ENCODE assay signal across 1 cellular context in the genomic region with DNA sequence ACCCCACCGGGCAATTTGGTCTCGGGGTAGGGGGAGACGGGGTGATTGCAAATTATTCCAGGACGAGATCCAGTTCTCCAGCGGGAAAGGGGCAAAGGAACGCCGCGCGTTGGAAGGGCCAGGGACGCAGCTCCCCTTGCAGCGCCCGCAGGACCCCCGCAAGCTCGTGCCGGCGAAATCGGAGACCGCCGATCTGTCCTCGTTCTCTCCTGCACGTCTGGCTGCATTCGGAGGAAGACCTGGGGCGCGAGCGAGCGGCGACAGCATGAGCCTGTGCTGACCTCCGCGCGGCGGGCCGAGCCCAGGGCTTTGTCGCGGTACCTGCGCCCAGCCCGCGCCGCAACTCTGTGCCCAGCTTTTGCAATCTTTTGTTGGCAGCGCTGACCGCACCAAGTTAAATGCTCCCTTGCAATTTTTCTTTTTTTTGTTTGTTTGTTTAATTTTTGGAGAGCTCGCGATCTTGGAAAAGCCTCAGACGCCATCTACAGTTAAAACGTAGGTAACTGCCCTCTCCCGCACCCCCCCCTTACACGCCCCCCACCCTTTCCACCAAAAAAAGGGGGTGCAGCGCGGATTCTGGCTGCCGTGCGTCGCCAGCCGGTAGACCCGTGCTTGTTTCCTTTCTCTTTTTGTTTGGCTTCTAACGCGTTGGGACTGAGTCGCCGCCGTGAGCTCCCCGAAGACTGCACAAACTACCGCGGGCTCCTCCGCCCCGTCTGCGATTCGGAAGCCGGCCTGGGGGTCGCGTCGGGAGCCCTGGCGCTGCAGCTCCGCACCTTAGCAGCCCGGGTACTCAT.
TF ChIP-seq lines count a peak whose summit lies in the region.

No MANE protein-coding gene starts in this region.

TF ChIP-seq in K562, 482 proteins besides CTCF, POLR2A, EP300 and RAD21 (continued from another document and continues in another):
- TF ChIP-seq BCLAF1 (IDR thresholded peaks at IDR 0.05; ENCODE audit: borderline replicate concordance in 1 of 2, control insufficient read depth in 1 of 2, low read depth in 2 of 2, low read length in 1 of 2) (no peak), ZC3H11A (IDR thresholded peaks at IDR 0.05; ENCODE audit: low read depth, low read length) (no peak), CBX5 (IDR thresholded peaks at IDR 0.05; ENCODE audit: borderline replicate concordance, low read depth) (no peak), ILK (tag; IDR thresholded peaks at IDR 0.05; ENCODE audit: borderline replicate concordance, low read depth) (no peak), RBM14 (IDR thresholded peaks at IDR 0.05; ENCODE audit: borderline replicate concordance, insufficient read depth, low read depth, low read length) (no peak), KAT8 (IDR thresholded peaks at IDR 0.05; ENCODE audit: low read depth) (no peak), ZZZ3 (IDR thresholded peaks at IDR 0.05) (no peak), ZKSCAN3 (CRISPR knock-in tag; IDR thresholded peaks at IDR 0.05) (no peak), ZNF324 (CRISPR knock-in tag; IDR thresholded peaks at IDR 0.05) (no peak), MCM3 (IDR thresholded peaks at IDR 0.05) (no peak), CEBPG (CRISPR knock-in tag; IDR thresholded peaks at IDR 0.05) (0 out of 2 replicates have a peak, but pooled peaks have one; percentile 18), CEBPG (tag; conservative IDR thresholded peaks at IDR 0.05 in 1 of 2, IDR thresholded peaks at IDR 0.05 in 1 of 2) (peak in 1 of 2 experiments; percentile 29; a peak in 1 of 4 replicates), GTF3C2 (IDR thresholded peaks at IDR 0.05; ENCODE audit: borderline replicate concordance, extremely low read depth, insufficient read length) (no peak), DIDO1 (tag; IDR thresholded peaks at IDR 0.05; ENCODE audit: low read depth) (no peak), PRPF4 (IDR thresholded peaks at IDR 0.05; ENCODE audit: insufficient read depth, low read depth, low read length, poor library complexity, severe bottlenecking) (no peak), EGR1 (conservative IDR thresholded peaks at IDR 0.05) (no peak), HSF4 (CRISPR knock-in tag; IDR thresholded peaks at IDR 0.05; ENCODE audit: borderline replicate concordance) (no peak), GABPB2 (CRISPR knock-in tag; conservative IDR thresholded peaks at IDR 0.05) (no peak), GTF2A2 (tag; IDR thresholded peaks at IDR 0.05) (no peak), CCAR2 (IDR thresholded peaks at IDR 0.05; ENCODE audit: low read depth, low read length) (no peak), NCOA2 (IDR thresholded peaks at IDR 0.05; ENCODE audit: partially characterized antibody in 2 of 2) (no peak), BRD9 (IDR thresholded peaks at IDR 0.05; ENCODE audit: low read depth, partially characterized antibody) (peak; percentile 85), CHD1 (IDR thresholded peaks at IDR 0.05; ENCODE audit: low read length) (peak; percentile 95), KDM4B (IDR thresholded peaks at IDR 0.05; ENCODE audit: borderline replicate concordance in 2 of 2, low read depth in 1 of 2) (no peak), PYGO2 (tag; IDR thresholded peaks at IDR 0.05) (no peak), EP400 (IDR thresholded peaks at IDR 0.05) (peak; percentile 36), STAT5B (CRISPR knock-in tag; IDR thresholded peaks at IDR 0.05) (no peak), HBP1 (CRISPR knock-in tag; IDR thresholded peaks at IDR 0.05) (no peak), ZBTB1 (CRISPR knock-in tag; IDR thresholded peaks at IDR 0.05; ENCODE audit: borderline replicate concordance, low read depth) (no peak), ZFP36 (IDR thresholded peaks at IDR 0.05; ENCODE audit: low read depth, low read length, partially characterized antibody) (no peak), MAFF (IDR thresholded peaks at IDR 0.05; ENCODE audit: low read length) (no peak), GATAD2B (IDR thresholded peaks at IDR 0.05; ENCODE audit: borderline replicate concordance) (no peak), NFIX (CRISPR knock-in tag; IDR thresholded peaks at IDR 0.05; ENCODE audit: low read depth) (no peak), SMAD2 (IDR thresholded peaks at IDR 0.05; ENCODE audit: low read depth, low read length) (no peak), ZNF232 (CRISPR knock-in tag; IDR thresholded peaks at IDR 0.05) (no peak), MXD1 (CRISPR knock-in tag; IDR thresholded peaks at IDR 0.05; ENCODE audit: borderline replicate concordance, poor library complexity, severe bottlenecking) (no peak), POLR3G (IDR thresholded peaks at IDR 0.05; ENCODE audit: extremely low read depth, insufficient read length, insufficient replicate concordance) (no peak), GTF2F1 (IDR thresholded peaks at IDR 0.05; ENCODE audit: low read depth, low read length) (no peak), ZNF507 (tag; conservative IDR thresholded peaks at IDR 0.05) (no peak), IFI16 (CRISPR knock-in tag; IDR thresholded peaks at IDR 0.05) (no peak), ERF (CRISPR knock-in tag; IDR thresholded peaks at IDR 0.05) (no peak), ZNF12 (CRISPR knock-in tag; IDR thresholded peaks at IDR 0.05) (no peak), SMAD3 (CRISPR knock-in tag; conservative IDR thresholded peaks at IDR 0.05) (no peak), NFE2L1 (tag; IDR thresholded peaks at IDR 0.05; ENCODE audit: borderline replicate concordance, low read depth) (no peak), ZNF175 (CRISPR knock-in tag; IDR thresholded peaks at IDR 0.05; ENCODE audit: low read depth) (no peak), ZC3H8 (IDR thresholded peaks at IDR 0.05) (no peak), ZBTB34 (CRISPR knock-in tag; IDR thresholded peaks at IDR 0.05) (no peak), CBX8 (IDR thresholded peaks at IDR 0.05; ENCODE audit: borderline replicate concordance, extremely low read depth, low read depth, low read length, poor library complexity, severe bottlenecking) (no peak), TSC22D4 (tag; IDR thresholded peaks at IDR 0.05) (no peak)
- TF ChIP-seq, protein P1, sequence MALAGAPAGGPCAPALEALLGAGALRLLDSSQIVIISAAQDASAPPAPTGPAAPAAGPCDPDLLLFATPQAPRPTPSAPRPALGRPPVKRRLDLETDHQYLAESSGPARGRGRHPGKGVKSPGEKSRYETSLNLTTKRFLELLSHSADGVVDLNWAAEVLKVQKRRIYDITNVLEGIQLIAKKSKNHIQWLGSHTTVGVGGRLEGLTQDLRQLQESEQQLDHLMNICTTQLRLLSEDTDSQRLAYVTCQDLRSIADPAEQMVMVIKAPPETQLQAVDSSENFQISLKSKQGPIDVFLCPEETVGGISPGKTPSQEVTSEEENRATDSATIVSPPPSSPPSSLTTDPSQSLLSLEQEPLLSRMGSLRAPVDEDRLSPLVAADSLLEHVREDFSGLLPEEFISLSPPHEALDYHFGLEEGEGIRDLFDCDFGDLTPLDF (CRISPR knock-in tag; IDR thresholded peaks at IDR 0.05): no peak
- TF ChIP-seq, protein P2, sequence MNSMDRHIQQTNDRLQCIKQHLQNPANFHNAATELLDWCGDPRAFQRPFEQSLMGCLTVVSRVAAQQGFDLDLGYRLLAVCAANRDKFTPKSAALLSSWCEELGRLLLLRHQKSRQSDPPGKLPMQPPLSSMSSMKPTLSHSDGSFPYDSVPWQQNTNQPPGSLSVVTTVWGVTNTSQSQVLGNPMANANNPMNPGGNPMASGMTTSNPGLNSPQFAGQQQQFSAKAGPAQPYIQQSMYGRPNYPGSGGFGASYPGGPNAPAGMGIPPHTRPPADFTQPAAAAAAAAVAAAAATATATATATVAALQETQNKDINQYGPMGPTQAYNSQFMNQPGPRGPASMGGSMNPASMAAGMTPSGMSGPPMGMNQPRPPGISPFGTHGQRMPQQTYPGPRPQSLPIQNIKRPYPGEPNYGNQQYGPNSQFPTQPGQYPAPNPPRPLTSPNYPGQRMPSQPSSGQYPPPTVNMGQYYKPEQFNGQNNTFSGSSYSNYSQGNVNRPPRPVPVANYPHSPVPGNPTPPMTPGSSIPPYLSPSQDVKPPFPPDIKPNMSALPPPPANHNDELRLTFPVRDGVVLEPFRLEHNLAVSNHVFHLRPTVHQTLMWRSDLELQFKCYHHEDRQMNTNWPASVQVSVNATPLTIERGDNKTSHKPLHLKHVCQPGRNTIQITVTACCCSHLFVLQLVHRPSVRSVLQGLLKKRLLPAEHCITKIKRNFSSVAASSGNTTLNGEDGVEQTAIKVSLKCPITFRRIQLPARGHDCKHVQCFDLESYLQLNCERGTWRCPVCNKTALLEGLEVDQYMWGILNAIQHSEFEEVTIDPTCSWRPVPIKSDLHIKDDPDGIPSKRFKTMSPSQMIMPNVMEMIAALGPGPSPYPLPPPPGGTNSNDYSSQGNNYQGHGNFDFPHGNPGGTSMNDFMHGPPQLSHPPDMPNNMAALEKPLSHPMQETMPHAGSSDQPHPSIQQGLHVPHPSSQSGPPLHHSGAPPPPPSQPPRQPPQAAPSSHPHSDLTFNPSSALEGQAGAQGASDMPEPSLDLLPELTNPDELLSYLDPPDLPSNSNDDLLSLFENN (IDR thresholded peaks at IDR 0.05; ENCODE audit: low read depth in 2 of 2, low read length in 2 of 2): no peak
- TF ChIP-seq, protein P3, sequence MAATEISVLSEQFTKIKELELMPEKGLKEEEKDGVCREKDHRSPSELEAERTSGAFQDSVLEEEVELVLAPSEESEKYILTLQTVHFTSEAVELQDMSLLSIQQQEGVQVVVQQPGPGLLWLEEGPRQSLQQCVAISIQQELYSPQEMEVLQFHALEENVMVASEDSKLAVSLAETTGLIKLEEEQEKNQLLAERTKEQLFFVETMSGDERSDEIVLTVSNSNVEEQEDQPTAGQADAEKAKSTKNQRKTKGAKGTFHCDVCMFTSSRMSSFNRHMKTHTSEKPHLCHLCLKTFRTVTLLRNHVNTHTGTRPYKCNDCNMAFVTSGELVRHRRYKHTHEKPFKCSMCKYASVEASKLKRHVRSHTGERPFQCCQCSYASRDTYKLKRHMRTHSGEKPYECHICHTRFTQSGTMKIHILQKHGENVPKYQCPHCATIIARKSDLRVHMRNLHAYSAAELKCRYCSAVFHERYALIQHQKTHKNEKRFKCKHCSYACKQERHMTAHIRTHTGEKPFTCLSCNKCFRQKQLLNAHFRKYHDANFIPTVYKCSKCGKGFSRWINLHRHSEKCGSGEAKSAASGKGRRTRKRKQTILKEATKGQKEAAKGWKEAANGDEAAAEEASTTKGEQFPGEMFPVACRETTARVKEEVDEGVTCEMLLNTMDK (IDR thresholded peaks at IDR 0.05; ENCODE audit: borderline replicate concordance, insufficient read depth, low read depth, low read length, poor library complexity, severe bottlenecking): no peak
